In the genomic region with DNA sequence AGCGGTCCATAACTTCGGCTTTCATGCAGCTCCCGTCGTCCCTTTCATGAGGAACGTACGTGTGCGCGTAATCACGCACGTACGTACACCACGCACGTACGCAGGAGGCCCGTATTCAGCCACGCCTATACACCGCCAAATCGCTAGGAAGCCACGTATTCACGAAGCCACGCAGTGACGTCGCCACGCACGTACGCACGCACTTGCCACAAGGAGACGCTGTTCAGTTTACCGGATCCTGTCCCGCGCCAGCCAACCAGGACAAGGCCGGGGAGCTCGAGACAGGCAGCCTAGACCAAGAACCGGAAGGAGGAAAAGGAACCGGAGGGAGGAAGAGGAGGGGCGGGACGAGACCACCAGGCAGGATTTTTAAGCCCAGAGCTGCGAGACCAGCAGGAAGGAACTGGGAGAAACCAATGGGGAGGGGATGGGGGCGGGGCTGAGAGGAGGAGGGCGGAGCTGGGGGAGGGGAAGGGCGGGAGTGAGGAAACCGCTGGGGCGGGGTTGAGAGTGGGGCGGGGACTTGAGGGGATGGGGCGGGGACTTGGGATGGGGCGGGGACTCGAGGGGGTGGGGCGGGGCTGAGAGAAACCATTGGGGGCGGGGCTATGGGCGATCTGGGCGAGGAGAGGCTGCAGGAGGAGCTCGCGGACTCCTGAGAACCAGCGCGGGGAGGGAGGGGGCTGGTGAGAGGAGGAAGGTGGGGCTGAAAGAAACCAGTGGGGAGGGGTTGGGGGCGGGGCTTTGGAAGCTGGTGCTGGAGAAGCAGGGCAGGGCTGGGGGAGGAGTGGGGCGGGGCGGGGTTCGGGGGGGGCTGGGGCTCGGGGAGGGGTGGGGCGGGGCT, we compare ENCODE assay signal across 8 cellular contexts. TPM values are rescaled to one million over a fixed set of nuclear protein-coding genes. Genes with fewer than 3 reads are reported as not detected.
DNase-seq lines count a peak whose midpoint lies in the region; ATAC-seq, FAIRE-seq and TF ChIP-seq lines count a peak whose summit lies in the region.

A gene (minus strand): TSS at position 65 of the 844 bp plus-strand sequence. CDS start 4,617 bp downstream, outside the sequence.

- H3K9me3 ChIP-seq in astrocyte (ENCODE audit: insufficient read depth, low read depth, low read length) (no peaks in the 10 kb centered on the region), right cardiac atrium (ENCODE audit: control insufficient read depth, low read length) (no peaks in the 10 kb centered on the region), uterus (no peaks in the 10 kb centered on the region)

- no peaks in the 10 kb centered on the region for H3K27me3 Mint-ChIP-seq in astrocyte (ENCODE audit: low read depth, unreplicated experiment)

- peak within 1 kb of the TSS; percentile 95 for H3K27ac Mint-ChIP-seq in astrocyte (ENCODE audit: unreplicated experiment)

- H3K27ac ChIP-seq in astrocyte (ENCODE audit: low read depth, low read length): peak within 1 kb of the TSS; percentile 95
- peak within 1 kb of the TSS; percentile 84 for H3K27ac ChIP-seq in right cardiac atrium (ENCODE audit: low read length)
- peak within 1 kb of the TSS; percentile 87 to 97 for H3K27ac ChIP-seq in uterus

- 2% methylated on average over 55 of the region's 61 CpGs for WGBS in right cardiac atrium

- peak within 1 kb of the TSS; percentile 73 for H2AFZ ChIP-seq in astrocyte (ENCODE audit: low read depth, low read length)

- peak within 1 kb of the TSS; percentile 89 for H3K4me3 Mint-ChIP-seq in astrocyte (ENCODE audit: unreplicated experiment)

- H3K4me3 ChIP-seq in astrocyte (ENCODE audit: insufficient read depth, low read depth, low read length): peak within 1 kb of the TSS; percentile 91
- peak within 1 kb of the TSS; percentile 69 for H3K4me3 ChIP-seq in right cardiac atrium (ENCODE audit: low read length)
- peak within 1 kb of the TSS; percentile 64 to 83 for H3K4me3 ChIP-seq in uterus

- H3K9me3 Mint-ChIP-seq in astrocyte (ENCODE audit: unreplicated experiment): peaks cover 3% of the 10 kb centered on the region

- H3K36me3 ChIP-seq in astrocyte (ENCODE audit: insufficient read depth, low read length): no peaks in the 10 kb centered on the region
- H3K36me3 ChIP-seq in uterus: no peaks in the 10 kb centered on the region

- peak within 1 kb of the TSS; percentile 96 for H3K4me2 ChIP-seq in astrocyte (ENCODE audit: low read length)

- ATAC-seq in GM18499 (IDR thresholded peaks at IDR 0.05; ENCODE audit: insufficient read depth, unreplicated experiment) (peak; percentile 69), HG02981 (IDR thresholded peaks at IDR 0.05; ENCODE audit: unreplicated experiment) (peak; percentile 67), right cardiac atrium (peak; percentile 70 to 72)

- FAIRE-seq in astrocyte (lab: Jason Lieb, UNC): peak; percentile 99

- DNase-seq in NCI-H2029 (lab: John Stamatoyannopoulos, UW) (peak; percentile 94), T-helper 22 cell (ENCODE audit: low read depth) (peak; percentile 88), astrocyte (ENCODE audit: low read depth) (peak; percentile 97), right cardiac atrium (peak; percentile 94 to 98 (median 97)), pulmonary artery endothelial cell (ENCODE audit: low read depth, low spot score) (peak; percentile 95), uterus (peak; percentile 93 to 98)

- intact Hi-C loops in right cardiac atrium (cut with DNase I): no loop called here
- intact Hi-C loops in uterus (cut with DNase I; ENCODE audit: low total_unique reads): no loop called here

- no peaks in the 10 kb centered on the region for H3K36me3 Mint-ChIP-seq in astrocyte (ENCODE audit: low read depth, unreplicated experiment)

- no peaks in the 10 kb centered on the region for H3K4me1 Mint-ChIP-seq in astrocyte (ENCODE audit: low read depth, unreplicated experiment)

- TF ChIP-seq POLR2A in uterus (IDR thresholded peaks at IDR 0.05): peak; percentile 33 to 54

- H3K79me2 ChIP-seq in astrocyte (ENCODE audit: insufficient read depth, low read length): peaks cover 12% of the 10 kb centered on the region

- peak within 1 kb of the TSS; percentile 99 for H3K9ac ChIP-seq in astrocyte (ENCODE audit: low read length)

- H3K4me1 ChIP-seq in astrocyte (ENCODE audit: insufficient read depth, low read length) (no peaks in the 10 kb centered on the region), right cardiac atrium (ENCODE audit: control insufficient read depth, insufficient read depth, low read length) (no peaks in the 10 kb centered on the region), uterus (peaks cover 0 to 3% of the 10 kb centered on the region in 2 donors)

- TF ChIP-seq CTCF in astrocyte (IDR thresholded peaks at IDR 0.05; ENCODE audit: insufficient read depth, low read depth, low read length) (peak; percentile 33), uterus (IDR thresholded peaks at IDR 0.05) (peak; percentile 35 to 69 (median 55))

- H3K27me3 ChIP-seq in astrocyte (ENCODE audit: insufficient read depth, low read length) (no peaks in the 10 kb centered on the region), right cardiac atrium (ENCODE audit: control insufficient read depth, insufficient read depth) (no peaks in the 10 kb centered on the region), uterus (no peaks in the 10 kb centered on the region)

- H4K20me1 ChIP-seq in astrocyte (ENCODE audit: insufficient read depth, low read length): peaks cover 5% of the 10 kb centered on the region

RNA-seq across cellular contexts. Expression of the gene that starts here (rescaled TPM):
- total RNA-seq in astrocyte (36.4 and 42.4 TPM in 2 replicates), right cardiac atrium (10 to 100 TPM; 26.4 to 31.2 (median 27.9) TPM), pulmonary artery endothelial cell (26.3 and 29.3 TPM in 2 replicates), uterus (10 to 100 TPM in 3 of 4 donors, 1 to 10 TPM in 1; 2.3 to 35.4 (median 13.6) TPM)
- polyA plus RNA-seq in right cardiac atrium: 24.8 TPM

Comparison
In these comparisons a context has a peak if more than half of its experiments do, and no peak if none do; other contexts are left out.
1. Peak in every context shown above with its lines: DNase-seq, ATAC-seq, H3K4me3 ChIP-seq and H3K27ac ChIP-seq.